In genomic region chr2:130726614-130727180, GRCh38 we compare ENCODE assay signal across 8 cellular contexts. TPM values are rescaled to one million over a fixed set of nuclear protein-coding genes. Genes with fewer than 3 reads are reported as not detected.
A peak's percentile ranks its signal among the peaks of the same experiment; 100 is the strongest.
DNase-seq lines count a peak whose midpoint lies in the region; ATAC-seq and TF ChIP-seq lines count a peak whose summit lies in the region.

No MANE protein-coding gene starts in this region.

- H2AFZ ChIP-seq in hepatocyte, result peak overlapping the region; percentile 90

- H3K27ac Mint-ChIP-seq in activated CD4-positive, alpha-beta memory T cell treated with anti-CD3 and anti-CD28 coated beads for 36 hours, result peak overlapping the region; percentile 55
- H3K27ac Mint-ChIP-seq in stimulated activated effector memory CD8-positive, alpha-beta T cell treated with anti-CD3 and anti-CD28 coated beads, Interleukin-12 subunit alpha, Interleukin-12 subunit beta, amount 100 ng/mL, for 72 hours, result peak overlapping the region; percentile 86

- H3K36me3 ChIP-seq in HEK293 (ENCODE audit: control insufficient read depth in 2 of 2, insufficient read depth in 1 of 2, low read length in 2 of 2), result no peaks in the 10 kb centered on the region
- H3K36me3 ChIP-seq in hepatocyte (replicated peaks; ENCODE audit: insufficient read depth, low read depth), result no peaks in the 10 kb centered on the region

- intact Hi-C loops in activated CD4-positive, alpha-beta memory T cell treated with anti-CD3 and anti-CD28 coated beads for 36 hours (cut with micrococcal nuclease), result loop anchor here (1.0 to 5.0 kb wide), 5 partner anchors 71 to 544 kb away; partner anchors contain the start of genes MZT2B, PLEKHB2 and SMPD4

- H3K9me3 ChIP-seq in HEK293 (ENCODE audit: control insufficient read depth, insufficient read depth, low read depth, low read length) (no peaks in the 10 kb centered on the region), hepatocyte (ENCODE audit: low read depth) (peaks cover 5% of the 10 kb centered on the region)

- peaks cover 4% of the 10 kb centered on the region for H3K27me3 Mint-ChIP-seq in activated CD4-positive, alpha-beta memory T cell treated with anti-CD3 and anti-CD28 coated beads for 36 hours

- H3K4me1 Mint-ChIP-seq in activated CD4-positive, alpha-beta memory T cell treated with anti-CD3 and anti-CD28 coated beads for 36 hours (ENCODE audit: low read depth), result peaks cover 9% of the 10 kb centered on the region
- H3K4me1 Mint-ChIP-seq in stimulated activated effector memory CD8-positive, alpha-beta T cell treated with anti-CD3 and anti-CD28 coated beads, Interleukin-12 subunit alpha, Interleukin-12 subunit beta, amount 100 ng/mL, for 72 hours, result peaks cover 25% of the 10 kb centered on the region

- no peaks in the 10 kb centered on the region for H3K36me3 Mint-ChIP-seq in activated CD4-positive, alpha-beta memory T cell treated with anti-CD3 and anti-CD28 coated beads for 36 hours
- H3K36me3 Mint-ChIP-seq in stimulated activated effector memory CD8-positive, alpha-beta T cell treated with anti-CD3 and anti-CD28 coated beads, Interleukin-12 subunit alpha, Interleukin-12 subunit beta, amount 100 ng/mL, for 72 hours, result peaks cover 10% of the 10 kb centered on the region

- peak overlapping the region; percentile 70 for H3K4me3 Mint-ChIP-seq in activated CD4-positive, alpha-beta memory T cell treated with anti-CD3 and anti-CD28 coated beads for 36 hours
- peak overlapping the region; percentile 78 for H3K4me3 Mint-ChIP-seq in stimulated activated effector memory CD8-positive, alpha-beta T cell treated with anti-CD3 and anti-CD28 coated beads, Interleukin-12 subunit alpha, Interleukin-12 subunit beta, amount 100 ng/mL, for 72 hours

- H3K9me3 Mint-ChIP-seq in activated CD4-positive, alpha-beta memory T cell treated with anti-CD3 and anti-CD28 coated beads for 36 hours, result no peaks in the 10 kb centered on the region
- H3K9me3 Mint-ChIP-seq in stimulated activated effector memory CD8-positive, alpha-beta T cell treated with anti-CD3 and anti-CD28 coated beads, Interleukin-12 subunit alpha, Interleukin-12 subunit beta, amount 100 ng/mL, for 72 hours, result no peaks in the 10 kb centered on the region

- H3K27me3 ChIP-seq in hepatocyte, result no peaks in the 10 kb centered on the region

- H3K4me3 ChIP-seq in HEK293 (ENCODE audit: low read depth, low read length), result peak overlapping the region; percentile 48; the same call in 1 of the 2 replicates
- H3K4me3 ChIP-seq in hepatocyte, result peak overlapping the region; percentile 55

- CTCF ChIA-PET in HEK293 (lab: Yijun Ruan, JAX), result no interaction called here
- CTCF ChIA-PET in activated CD4-positive, alpha-beta memory T cell treated with anti-CD3 and anti-CD28 coated beads for 36 hours (lab: Charles Lee), result interaction anchor here (1.0 to 3.1 kb wide), 2 partner anchors 71 to 146 kb away, joined by 3 to 14 read pairs; no protein-coding TSS in a partner anchor

- 38% methylated on average over 20 of the region's 20 CpGs for WGBS in hepatocyte (ENCODE audit: low lambda C conversion rate, missing lambda C conversion rate)

- TF ChIP-seq CTCF in HEK293 (tag by site-specific recombination; IDR thresholded peaks at IDR 0.05) (no peak), hepatocyte (IDR thresholded peaks at IDR 0.05; ENCODE audit: poor library complexity) (no peak)

- no peak for ATAC-seq in stimulated activated effector memory CD8-positive, alpha-beta T cell treated with anti-CD3 and anti-CD28 coated beads, Interleukin-12 subunit alpha, Interleukin-12 subunit beta, amount 100 ng/mL, for 72 hours
- ATAC-seq in GM21360 (IDR thresholded peaks at IDR 0.05; ENCODE audit: unreplicated experiment), result no peak

- H3K4me2 ChIP-seq in hepatocyte, result peak overlapping the region; percentile 87

- no peaks in the 10 kb centered on the region for H4K20me1 ChIP-seq in hepatocyte (ENCODE audit: insufficient read depth, poor library complexity, severe bottlenecking)

- no peaks in the 10 kb centered on the region for H3K79me2 ChIP-seq in hepatocyte

- in situ Hi-C loops in KBM-7 (cut with MboI; ENCODE audit: low pct_unique_long_range_greater_than_20kb, low sequenced_read_pairs), result no loop called here

- no peak for DNase-seq in activated CD4-positive, alpha-beta memory T cell treated with anti-CD3 and anti-CD28 coated beads for 36 hours
- DNase-seq in hepatocyte (ENCODE audit: low spot score), result no peak
- DNase-seq in stimulated activated effector memory CD8-positive, alpha-beta T cell treated with anti-CD3 and anti-CD28 coated beads, Interleukin-12 subunit alpha, Interleukin-12 subunit beta, amount 100 ng/mL, for 72 hours (ENCODE audit: low spot score in 2 of 2), result no peak
- no peak for DNase-seq in HUDEP-2 (lab: John Stamatoyannopoulos, UW; ENCODE audit: unreplicated experiment in 76 of 76)
- DNase-seq in hepatic stellate cell (ENCODE audit: low spot score), result no peak
- DNase-seq in KBM-7, result no peak

- H3K9me2 ChIP-seq in hepatocyte (replicated peaks; ENCODE audit: insufficient read depth), result no peaks in the 10 kb centered on the region

- H3K27ac ChIP-seq in HEK293 (ENCODE audit: extremely low read depth, low read depth, low read length) (no peak overlapping the region; the same call in 1 of the 2 replicates), hepatocyte (peak overlapping the region; percentile 74)

- H3K4me1 ChIP-seq in HEK293 (ENCODE audit: control insufficient read depth, insufficient read depth, low read length) (0 out of 2 replicates have a peak, but pooled peaks cover 2% of the 10 kb centered on the region), hepatocyte (ENCODE audit: insufficient read depth) (peaks cover 10% of the 10 kb centered on the region)

- POLR2A ChIA-PET in HEK293 (lab: Yijun Ruan, JAX), result interaction anchor here (0.6 kb wide), 1 partner anchor 1277 kb away, joined by 4 read pairs; no protein-coding TSS in a partner anchor
- POLR2A ChIA-PET in activated CD4-positive, alpha-beta memory T cell treated with anti-CD3 and anti-CD28 coated beads for 36 hours (lab: Charles Lee), result interaction anchor here (0.9 kb wide), 1 partner anchor 71 kb away, joined by 3 read pairs; no protein-coding TSS in a partner anchor

TF ChIP-seq in HEK293, 187 proteins besides CTCF, POLR2A, EP300 and RAD21:
- TF ChIP-seq ZNF623 (tag by site-specific recombination; IDR thresholded peaks at IDR 0.05) (no peak), ZNF654 (tag by site-specific recombination; IDR thresholded peaks at IDR 0.05; ENCODE audit: low read depth) (no peak), ZNF585B (tag by site-specific recombination; IDR thresholded peaks at IDR 0.05) (no peak), ZNF580 (tag by site-specific recombination; IDR thresholded peaks at IDR 0.05) (no peak), ZNF449 (tag by site-specific recombination; IDR thresholded peaks at IDR 0.05) (no peak), ZNF626 (tag by site-specific recombination; IDR thresholded peaks at IDR 0.05) (no peak), ZNF658 (tag by site-specific recombination; IDR thresholded peaks at IDR 0.05) (no peak), YY2 (tag by site-specific recombination; IDR thresholded peaks at IDR 0.05) (no peak), ZNF146 (tag by site-specific recombination; IDR thresholded peaks at IDR 0.05) (no peak), TRIM28 (IDR thresholded peaks at IDR 0.05; ENCODE audit: borderline replicate concordance, low read length) (no peak), ZNF140 (tag by site-specific recombination; IDR thresholded peaks at IDR 0.05) (no peak), ZNF837 (tag by site-specific recombination; IDR thresholded peaks at IDR 0.05) (no peak), ZNF2 (tag by site-specific recombination; IDR thresholded peaks at IDR 0.05) (no peak), INSM2 (tag by site-specific recombination; IDR thresholded peaks at IDR 0.05) (no peak)

RNA-seq across cellular contexts. Expression of gene GPR148, which starts 2.2 kb away (rescaled TPM):
- not detected for total RNA-seq in activated CD4-positive, alpha-beta memory T cell treated with anti-CD3 and anti-CD28 coated beads for 36 hours
- not detected in 2 replicates for total RNA-seq in hepatocyte
- not detected in 2 replicates for polyA plus RNA-seq in hepatocyte

RNA-seq across cellular contexts. Expression of gene AMER3, which starts 28.6 kb away (rescaled TPM):
- total RNA-seq in activated CD4-positive, alpha-beta memory T cell treated with anti-CD3 and anti-CD28 coated beads for 36 hours, result not detected
- total RNA-seq in hepatocyte, result 1.00 and 1.4 TPM in 2 replicates
- 0.05 and 0.50 TPM in 2 replicates for polyA plus RNA-seq in hepatocyte
